8 cellular contexts compared by ENCODE assay signal in the genomic region with DNA sequence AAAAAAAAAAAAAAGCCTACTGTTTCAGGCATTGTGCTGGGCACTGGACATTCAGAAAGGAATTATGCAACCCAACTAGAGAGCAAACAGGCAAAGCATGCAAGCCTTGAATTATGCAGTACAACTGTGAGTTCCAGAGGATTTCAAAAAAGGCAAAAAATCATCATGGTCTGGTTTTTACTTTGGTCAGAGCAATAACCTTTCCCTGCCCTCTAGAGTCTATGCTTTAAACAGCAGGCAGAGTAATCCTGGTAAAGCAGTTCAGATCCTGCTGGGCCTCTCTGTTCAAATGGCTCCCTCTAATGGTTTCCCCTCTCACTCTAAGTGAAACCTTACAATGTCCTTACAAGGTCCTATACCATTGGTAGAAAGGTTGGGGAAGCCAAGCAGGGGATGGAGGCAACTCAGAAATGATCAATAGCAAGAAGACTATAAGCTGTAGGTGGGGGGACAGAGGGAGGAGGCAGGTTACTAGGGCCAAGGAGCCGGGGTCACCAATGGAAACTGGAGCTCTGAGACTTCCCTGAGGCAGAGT. TPM values are rescaled to one million over a fixed set of nuclear protein-coding genes. Genes with fewer than 3 reads are reported as not detected.
DNase-seq lines count a peak whose midpoint lies in the region; ATAC-seq and TF ChIP-seq lines count a peak whose summit lies in the region.

No MANE protein-coding gene starts in this region.

- peak; percentile 78 for DNase-seq in DMS53 treated with DMSO at 0.1 percent for 48 hours (lab: John Stamatoyannopoulos, UW; ENCODE audit: unreplicated experiment)
- peak; percentile 90 for DNase-seq in NCI-H69 (lab: John Stamatoyannopoulos, UW)
- peak; percentile 19 to 34 for DNase-seq in activated CD4-positive, alpha-beta T cell treated with anti-CD3 and anti-CD28 coated beads, Interleukin-2, amount 50 U/mL, for 48 hours
- DNase-seq in fibroblast of the aortic adventitia (ENCODE audit: low read depth), result peak; percentile 96
- DNase-seq in neural progenitor cell (ENCODE audit: low spot score), result peak; percentile 86

- H3K36me3 ChIP-seq in neural progenitor cell, result no peaks in the 10 kb centered on the region

- no peak overlapping the region for H3K4me3 Mint-ChIP-seq in neural progenitor cell

- peaks cover under 1% of the 10 kb centered on the region for H4K20me1 ChIP-seq in neural progenitor cell (ENCODE audit: low read depth)

- TF ChIP-seq CTCF in fibroblast of the aortic adventitia (IDR thresholded peaks at IDR 0.05; ENCODE audit: insufficient read depth, low read length) (peak; percentile 94), neural progenitor cell (IDR thresholded peaks at IDR 0.05) (peak; percentile 76)

- no peak overlapping the region for H3K9ac ChIP-seq in neural progenitor cell

- no peaks in the 10 kb centered on the region for H3K9me3 Mint-ChIP-seq in neural progenitor cell

- no peaks in the 10 kb centered on the region for H3K9me3 ChIP-seq in neural progenitor cell (ENCODE audit: low read depth)

- H3F3A ChIP-seq in neural progenitor cell (ENCODE audit: low read depth), result peaks cover 8% of the 10 kb centered on the region

- H3K4me1 ChIP-seq in neural progenitor cell, result peaks cover 4% of the 10 kb centered on the region

- ATAC-seq in HG02759 (IDR thresholded peaks at IDR 0.05; ENCODE audit: unreplicated experiment) (peak; percentile 22), GM19395 (IDR thresholded peaks at IDR 0.05; ENCODE audit: unreplicated experiment) (no peak), HG03097 (IDR thresholded peaks at IDR 0.05; ENCODE audit: low FRiP score, unreplicated experiment) (no peak)

- peaks cover 7% of the 10 kb centered on the region for H3K27me3 ChIP-seq in neural progenitor cell

- H3K27ac Mint-ChIP-seq in neural progenitor cell, result no peak overlapping the region

- H3K27ac ChIP-seq in neural progenitor cell, result no peak overlapping the region

- peak overlapping the region; percentile 41 for H2AFZ ChIP-seq in neural progenitor cell (replicated peaks)

- H3K4me3 ChIP-seq in fibroblast of the aortic adventitia (ENCODE audit: low read depth, low read length), result no peak overlapping the region
- H3K4me3 ChIP-seq in neural progenitor cell, result no peak overlapping the region

- peaks cover 18% of the 10 kb centered on the region for H3K4me1 Mint-ChIP-seq in neural progenitor cell

- no peak overlapping the region for H3K4me2 ChIP-seq in neural progenitor cell

- no peaks in the 10 kb centered on the region for H3K36me3 Mint-ChIP-seq in neural progenitor cell

- peaks cover 6% of the 10 kb centered on the region for H3K27me3 Mint-ChIP-seq in neural progenitor cell (ENCODE audit: insufficient read depth, low read depth)

- H3K79me2 ChIP-seq in neural progenitor cell (ENCODE audit: low read depth), result peaks cover 5% of the 10 kb centered on the region

RNA-seq across cellular contexts. Expression of gene TAF15, which starts 4.6 kb away (rescaled TPM):
- 34.7 and 74.3 TPM in 2 replicates for total RNA-seq in fibroblast of the aortic adventitia (ENCODE audit: low replicate concordance)
- total RNA-seq in neural progenitor cell (ENCODE audit: low replicate concordance), result 84.8 and 90.1 TPM in 2 replicates

RNA-seq across cellular contexts. Expression of gene MMP28, which starts 9.3 kb away (rescaled TPM):
- 0.09 TPM in 1 of 2 replicates, not detected in the other for total RNA-seq in fibroblast of the aortic adventitia (ENCODE audit: low replicate concordance)
- total RNA-seq in neural progenitor cell (ENCODE audit: low replicate concordance), result not detected in 2 replicates

RNA-seq across cellular contexts. Expression of gene C17orf50, which starts 44.0 kb away (rescaled TPM):
- total RNA-seq in fibroblast of the aortic adventitia (ENCODE audit: low replicate concordance) (not detected in 2 replicates), neural progenitor cell (ENCODE audit: low replicate concordance) (not detected in 2 replicates)

RNA-seq across cellular contexts. Expression of gene GAS2L2, which starts 51.7 kb away (rescaled TPM):
- total RNA-seq in fibroblast of the aortic adventitia (ENCODE audit: low replicate concordance), result not detected in 2 replicates
- total RNA-seq in neural progenitor cell (ENCODE audit: low replicate concordance), result 0.09 TPM in 1 of 2 replicates, not detected in the other

Comparison
In these comparisons a context has a peak if more than half of its experiments do, and no peak if none do; other contexts are left out.
1. DNase-seq: peak in every context shown above with its lines; median percentile 96 in fibroblast of the aortic adventitia; 90 in NCI-H69; 86 in neural progenitor cell; 78 in DMS53 treated with DMSO at 0.1 percent for 48 hours; 26 in activated CD4-positive, alpha-beta T cell treated with anti-CD3 and anti-CD28 coated beads, Interleukin-2, amount 50 U/mL, for 48 hours.